25 cellular contexts compared by ENCODE assay signal in genomic region chr4:41546638-41547037, GRCh38. TPM values are rescaled to one million over a fixed set of nuclear protein-coding genes. Genes with fewer than 3 reads are reported as not detected.
"Had no signal": no experiment of that assay in that cellular context is flagged by ENCODE, and none has a peak within 500 bp of the region (broad histone marks: within the 10 kb centered on the region; RNA-seq: fewer than 3 reads in every experiment).

No MANE protein-coding gene starts in this region.

- H3K36me3 Mint-ChIP-seq: naive thymus-derived CD4-positive, alpha-beta T cell; natural killer cell treated with Interleukin-12 subunit alpha and Interleukin-12 subunit beta and Interleukin-15 and Interleukin-18, amount 100 ng/mL, for 72 hours; stimulated activated effector memory CD8-positive, alpha-beta T cell treated with anti-CD3 and anti-CD28 coated beads, Interleukin-12 subunit alpha, Interleukin-12 subunit beta, amount 100 ng/mL, for 72 hours had no signal

- ATAC-seq: heart left ventricle; left lobe of liver; lower lobe of right lung; mucosa of descending colon; naive thymus-derived CD4-positive, alpha-beta T cell; natural killer cell treated with Interleukin-12 subunit alpha and Interleukin-12 subunit beta and Interleukin-15 and Interleukin-18, amount 100 ng/mL, for 72 hours; right cardiac atrium; sciatic nerve; stimulated activated effector memory CD8-positive, alpha-beta T cell treated with anti-CD3 and anti-CD28 coated beads, Interleukin-12 subunit alpha, Interleukin-12 subunit beta, amount 100 ng/mL, for 72 hours had no signal

- H3K4me3 Mint-ChIP-seq: naive thymus-derived CD4-positive, alpha-beta T cell; natural killer cell treated with Interleukin-12 subunit alpha and Interleukin-12 subunit beta and Interleukin-15 and Interleukin-18, amount 100 ng/mL, for 72 hours; stimulated activated effector memory CD8-positive, alpha-beta T cell treated with anti-CD3 and anti-CD28 coated beads, Interleukin-12 subunit alpha, Interleukin-12 subunit beta, amount 100 ng/mL, for 72 hours; stimulated activated naive CD8-positive, alpha-beta T cell treated with anti-CD3 and anti-CD28 coated beads, Interleukin-15, Interleukin-2, amounts not matched to agents 100 ng/mL and 50 ng/mL, for 24 hours had no signal

- H3K27ac ChIP-seq: lower lobe of right lung, skin epidermis, suprapubic skin, thoracic aorta, uterus had no signal

- H3K9me3 ChIP-seq: heart left ventricle, lower lobe of right lung, mucosa of descending colon, ovary, suprapubic skin, thoracic aorta, tibial artery, uterus had no signal

- H3K4me3 ChIP-seq: heart left ventricle, lower lobe of right lung, mucosa of descending colon, ovary, skin epidermis, suprapubic skin, thoracic aorta, tibial artery, uterus had no signal

- H3K27ac Mint-ChIP-seq: naive thymus-derived CD4-positive, alpha-beta T cell; natural killer cell treated with Interleukin-12 subunit alpha and Interleukin-12 subunit beta and Interleukin-15 and Interleukin-18, amount 100 ng/mL, for 72 hours; progenitor cell of endocrine pancreas; stimulated activated effector memory CD8-positive, alpha-beta T cell treated with anti-CD3 and anti-CD28 coated beads, Interleukin-12 subunit alpha, Interleukin-12 subunit beta, amount 100 ng/mL, for 72 hours; stimulated activated naive CD8-positive, alpha-beta T cell treated with anti-CD3 and anti-CD28 coated beads, Interleukin-15, Interleukin-2, amounts not matched to agents 100 ng/mL and 50 ng/mL, for 24 hours had no signal

- H3K4me1 ChIP-seq: uterus had no signal

- H3K27me3 ChIP-seq: heart left ventricle, ovary, suprapubic skin, tibial artery, uterus had no signal

- H3K4me1 Mint-ChIP-seq: stimulated activated effector memory CD8-positive, alpha-beta T cell treated with anti-CD3 and anti-CD28 coated beads, Interleukin-12 subunit alpha, Interleukin-12 subunit beta, amount 100 ng/mL, for 72 hours had no signal

- DNase-seq: heart left ventricle; hypothalamus; islet precursor cell; lower lobe of right lung; mammary epithelial cell; mesenchymal stem cell; midbrain; mucosa of descending colon; naive thymus-derived CD4-positive, alpha-beta T cell; ovary; retina; right cardiac atrium; stimulated activated CD4-positive, alpha-beta T cell treated with anti-CD3 and anti-CD28 coated beads, Interleukin-4, amount 100 ng/mL, for 24 hours; stimulated activated naive CD4-positive, alpha-beta T cell; tibial artery; uterus had no signal

- H3K36me3 ChIP-seq: heart left ventricle, lower lobe of right lung, ovary, suprapubic skin, thoracic aorta, tibial artery, uterus had no signal

RNA-seq across cellular contexts. Expression of gene LIMCH1, which starts 8.7 kb away (rescaled TPM):
- total RNA-seq: natural killer cell treated with Interleukin-12 subunit alpha and Interleukin-12 subunit beta and Interleukin-15 and Interleukin-18, amount 100 ng/mL, for 72 hours had no signal
- polyA plus RNA-seq: naive thymus-derived CD4-positive, alpha-beta T cell had no signal
